Comparison of ENCODE assay signal across 8 cellular contexts in the genomic region with DNA sequence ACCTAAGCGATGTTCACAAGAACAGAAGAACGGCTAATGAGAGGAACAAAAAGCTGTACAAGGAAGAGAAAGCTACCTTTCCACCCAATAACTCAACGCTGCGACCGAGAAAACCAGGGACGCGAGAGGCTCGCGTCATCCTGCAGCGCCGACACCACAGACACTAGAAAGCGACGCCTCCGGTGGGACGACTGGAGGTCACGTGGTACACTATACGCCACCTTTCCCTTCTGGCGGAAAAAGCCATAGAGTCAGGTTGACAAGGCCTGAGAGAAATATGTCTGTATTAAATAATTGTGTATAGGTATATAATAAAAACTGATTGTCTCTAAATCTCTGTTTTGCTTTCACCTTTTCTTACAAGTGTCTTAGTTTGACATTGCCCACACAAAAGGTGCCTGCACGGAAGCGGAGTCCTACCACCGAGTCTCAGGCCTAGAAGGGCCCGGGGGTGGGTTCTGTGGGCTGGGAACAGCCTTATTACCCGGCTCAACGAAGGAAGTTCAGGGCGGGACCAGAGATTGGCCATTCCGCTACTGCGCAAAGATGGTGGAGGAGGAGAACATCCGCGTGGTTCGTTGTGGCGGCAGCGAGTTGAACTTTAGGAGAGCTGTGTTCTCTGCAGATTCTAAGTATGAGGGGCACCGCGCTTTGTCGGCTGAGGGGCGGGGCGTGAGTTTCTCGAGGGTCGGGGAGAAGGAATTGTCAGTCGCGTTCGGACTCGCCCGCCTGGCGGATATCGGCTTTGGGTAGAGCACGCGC.
DNase-seq lines count a peak whose midpoint lies in the region; ATAC-seq lines count a peak whose summit lies in the region.

A gene (plus strand): TSS at position 528 of the 762 bp plus-strand sequence. CDS start 19 bp downstream, at position 547.

- no peaks in the 10 kb centered on the region for H3K9me3 ChIP-seq in BLaER1 treated with 17β-estradiol and CSF1 and Interleukin-3, amounts not matched to agents 10 nM and 100 nM (replicated peaks in 1 of 11)

- H3K27me3 ChIP-seq in BLaER1 treated with 17β-estradiol and CSF1 and Interleukin-3, amounts not matched to agents 10 nM and 100 nM, result no peaks in the 10 kb centered on the region

- DNase-seq in NCI-H748 (lab: John Stamatoyannopoulos, UW; ENCODE audit: unreplicated experiment) (peak; percentile 95), dedifferentiated amniotic fluid mesenchymal stem cell (ENCODE audit: extremely low spot score) (peak; percentile 95), left kidney (ENCODE audit: low read depth, low spot score) (peak; percentile 98)
- peak; percentile 91 for DNase-seq in activated CD4-positive, alpha-beta T cell treated with anti-CD3 and anti-CD28 coated beads, Interleukin-2, amount 50 U/mL, for 1 hour
- DNase-seq in stimulated activated CD4-positive, alpha-beta T cell treated with anti-CD3 and anti-CD28 coated beads, Interleukin-2, amount 100 ng/mL, for 24 hours, result peak; percentile 93 to 96

- peak within 1 kb of the TSS; percentile 72 to 96 (median 90) for H3K27ac ChIP-seq in BLaER1 treated with 17β-estradiol and CSF1 and Interleukin-3, amounts not matched to agents 10 nM and 100 nM

- H3K4me2 ChIP-seq in BLaER1 treated with 17β-estradiol and CSF1 and Interleukin-3, amounts not matched to agents 10 nM and 100 nM, result peak within 1 kb of the TSS; percentile 81 to 98 (median 87)

- peak within 1 kb of the TSS; percentile 86 to 96 (median 93) for H3K9ac ChIP-seq in BLaER1 treated with 17β-estradiol and CSF1 and Interleukin-3, amounts not matched to agents 10 nM and 100 nM

- peaks cover under 1 to 38% (median 27%) of the 10 kb centered on the region in 11 experiments; a peak in 19 of 22 replicates for H4K20me1 ChIP-seq in BLaER1 treated with 17β-estradiol and CSF1 and Interleukin-3, amounts not matched to agents 10 nM and 100 nM

- peaks cover 26 to 56% (median 35%) of the 10 kb centered on the region in 10 experiments for H3K4me1 ChIP-seq in BLaER1 treated with 17β-estradiol and CSF1 and Interleukin-3, amounts not matched to agents 10 nM and 100 nM

- H3K36me3 ChIP-seq in BLaER1 treated with 17β-estradiol and CSF1 and Interleukin-3, amounts not matched to agents 10 nM and 100 nM, result peaks cover 2 to 35% (median 24%) of the 10 kb centered on the region in 11 experiments; a peak in 20 of 22 replicates

- peak; percentile 79 for ATAC-seq in GM19351 (IDR thresholded peaks at IDR 0.05; ENCODE audit: unreplicated experiment)
- peak; percentile 86 for ATAC-seq in HG03521 (IDR thresholded peaks at IDR 0.05; ENCODE audit: unreplicated experiment)

- peak within 1 kb of the TSS; percentile 82 to 98 (median 89) for H3K4me3 ChIP-seq in BLaER1 treated with 17β-estradiol and CSF1 and Interleukin-3, amounts not matched to agents 10 nM and 100 nM

Comparison
In these comparisons a context has a peak if more than half of its experiments do, and no peak if none do; other contexts are left out.
1. Peak in every context shown above with its lines: DNase-seq, ATAC-seq, H3K4me3 ChIP-seq and H3K27ac ChIP-seq.